Comparison of ENCODE assay signal across 12 cellular contexts in the genomic region with DNA sequence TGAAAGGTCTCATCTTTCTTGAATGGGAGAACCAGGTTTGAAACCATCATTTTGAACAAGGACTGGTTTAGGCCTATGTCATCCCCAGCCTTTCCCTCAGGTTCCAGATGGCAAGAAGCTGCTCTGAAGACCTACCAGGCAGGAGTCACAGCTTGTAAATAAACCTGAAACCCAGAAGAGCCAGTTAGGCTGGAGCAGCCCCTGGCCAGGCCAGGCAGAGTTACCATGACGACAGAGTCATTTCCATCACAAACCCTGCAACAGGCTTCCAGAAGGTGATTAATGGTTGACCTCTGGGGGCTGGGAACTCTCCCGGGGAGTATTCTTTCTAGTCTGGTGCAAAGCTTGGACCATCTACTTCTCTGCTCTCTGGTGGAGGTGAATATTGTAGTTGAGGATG.
DNase-seq lines count a peak whose midpoint lies in the region; ATAC-seq and TF ChIP-seq lines count a peak whose summit lies in the region.
"Had no signal": no experiment of that assay in that cellular context is flagged by ENCODE, and none has a peak within 500 bp of the region (broad histone marks: within the 10 kb centered on the region; RNA-seq: fewer than 3 reads in every experiment).

No MANE protein-coding gene starts in this region.

- H3K27ac ChIP-seq in SK-N-SH (ENCODE audit: low read depth in 2 of 2, low read length in 1 of 2) (no peak overlapping the region; a peak in 1 of 4 replicates), angular gyrus (ENCODE audit: low read depth, low read length) (peak overlapping the region; percentile 10), mesenchymal stem cell (ENCODE audit: low read length, poor library complexity, severe bottlenecking) (no peak overlapping the region), uterus (peak overlapping the region; percentile 2 to 66)
- H3K27ac ChIP-seq: lower lobe of right lung had no signal

- H3K27me3 ChIP-seq in SK-N-SH (ENCODE audit: insufficient read depth) (no peaks in the 10 kb centered on the region), mesenchymal stem cell (ENCODE audit: control insufficient read depth in 1 of 2, insufficient read depth in 1 of 2, low read length in 2 of 2) (peaks cover 0 to 10% of the 10 kb centered on the region in 2 experiments), uterus (no peaks in the 10 kb centered on the region)
- H3K27me3 ChIP-seq: transverse colon had no signal

- TF ChIP-seq CTCF in SK-N-SH (IDR thresholded peaks at IDR 0.05): no peak
- no peak for TF ChIP-seq CTCF in uterus (IDR thresholded peaks at IDR 0.05)

- 83% methylated on average over 2 of the region's 2 CpGs for WGBS in SK-N-SH (ENCODE audit: low lambda C conversion rate)
- 0% methylated on average over 1 of the region's 2 CpGs for WGBS in mesenchymal stem cell

- H3K4me1 ChIP-seq in SK-N-SH (ENCODE audit: control insufficient read depth in 1 of 2, insufficient read depth in 2 of 2, low read depth in 1 of 2, low read length in 1 of 2): peaks cover 0 to 31% of the 10 kb centered on the region in 2 experiments; a peak in 1 of 4 replicates
- no peaks in the 10 kb centered on the region for H3K4me1 ChIP-seq in mesenchymal stem cell (ENCODE audit: control insufficient read depth, insufficient read depth, low read depth, low read length)
- H3K4me1 ChIP-seq in uterus: peaks cover 0 to 6% of the 10 kb centered on the region in 2 donors
- H3K4me1 ChIP-seq: lower lobe of right lung had no signal

- peak; percentile 46 for DNase-seq in SK-N-SH
- peak; percentile 5 for DNase-seq in mesenchymal stem cell
- no peak for DNase-seq in uterus
- DNase-seq in hippocampal formation (lab: John Stamatoyannopoulos, UW): no peak
- no peak for DNase-seq in NCI-H1930 (lab: John Stamatoyannopoulos, UW)
- DNase-seq: lower lobe of right lung, NCI-H1105, transverse colon had no signal

- no peak overlapping the region for H3K9ac ChIP-seq in SK-N-SH
- H3K9ac ChIP-seq in mesenchymal stem cell (ENCODE audit: low read length): no peak overlapping the region

- H4K20me1 ChIP-seq in SK-N-SH (ENCODE audit: insufficient read depth): no peaks in the 10 kb centered on the region

- H3K79me1 ChIP-seq in mesenchymal stem cell (replicated peaks; ENCODE audit: low read length, poor library complexity, severe bottlenecking): no peaks in the 10 kb centered on the region

- H3K4me3 ChIP-seq in SK-N-SH (ENCODE audit: low read depth in 2 of 2, low read length in 1 of 2) (no peak overlapping the region), mesenchymal stem cell (ENCODE audit: insufficient read depth in 1 of 2, low read depth in 1 of 2, low read length in 2 of 2) (no peak overlapping the region), uterus (no peak overlapping the region)
- H3K4me3 ChIP-seq: lower lobe of right lung, transverse colon had no signal

- no peak overlapping the region for H3K4ac ChIP-seq in mesenchymal stem cell (ENCODE audit: low read depth in 1 of 2, low read length in 2 of 2)

- no peak overlapping the region for H3K4me2 ChIP-seq in SK-N-SH
- H3K4me2 ChIP-seq in mesenchymal stem cell (ENCODE audit: low read length, poor library complexity, severe bottlenecking): no peak overlapping the region

- ATAC-seq in SK-N-SH treated with all-trans-retinoic acid at 6 μM for 48 hours (no peak), HG02852 (IDR thresholded peaks at IDR 0.05; ENCODE audit: unreplicated experiment) (no peak)
- ATAC-seq: activated naive CD4-positive, alpha-beta T cell treated with anti-CD3 and anti-CD28 coated beads, Interleukin-2, amount 50 U/mL, for 72 hours had no signal

- no peak for TF ChIP-seq EP300 in SK-N-SH (IDR thresholded peaks at IDR 0.05; ENCODE audit: borderline replicate concordance in 1 of 2, low read depth in 1 of 2, low read length in 1 of 2)

- no peak overlapping the region for H3K18ac ChIP-seq in mesenchymal stem cell (ENCODE audit: low read depth in 1 of 2, low read length in 2 of 2)

- no peak overlapping the region for H4K91ac ChIP-seq in mesenchymal stem cell (ENCODE audit: low read length)

- no peaks in the 10 kb centered on the region for H3F3A ChIP-seq in SK-N-SH (replicated peaks; ENCODE audit: insufficient read depth)

- H3K36me3 ChIP-seq in SK-N-SH (replicated peaks in 1 of 2; ENCODE audit: control insufficient read depth in 1 of 2, insufficient read depth in 2 of 2, low read length in 1 of 2): no peaks in the 10 kb centered on the region
- no peaks in the 10 kb centered on the region for H3K36me3 ChIP-seq in mesenchymal stem cell (ENCODE audit: control insufficient read depth in 1 of 2, insufficient read depth in 2 of 2, low read depth in 1 of 2, low read length in 2 of 2)
- no peaks in the 10 kb centered on the region for H3K36me3 ChIP-seq in uterus
- H3K36me3 ChIP-seq: lower lobe of right lung, transverse colon had no signal

- H2AFZ ChIP-seq in SK-N-SH (ENCODE audit: low read depth): no peak overlapping the region
- no peak overlapping the region for H2AFZ ChIP-seq in mesenchymal stem cell (ENCODE audit: low read depth, low read length)

- H2BK120ac ChIP-seq in mesenchymal stem cell (ENCODE audit: low read depth, low read length): no peak overlapping the region

- H2AK5ac ChIP-seq in mesenchymal stem cell (ENCODE audit: low read length, severe bottlenecking): no peak overlapping the region

- POLR2A ChIA-PET in SK-N-SH (lab: Yijun Ruan, JAX): no interaction called here

- no peak overlapping the region for H2BK15ac ChIP-seq in mesenchymal stem cell (ENCODE audit: low read depth, poor library complexity, severe bottlenecking)

- CTCF ChIA-PET in SK-N-SH (lab: Yijun Ruan, JAX): interaction anchor here (0.8 to 2.8 kb wide), 5 partner anchors 10 to 493 kb away, joined by 3 to 13 read pairs (median 4); no protein-coding TSS in a partner anchor

- H3K9me3 ChIP-seq in SK-N-SH: no peaks in the 10 kb centered on the region
- H3K9me3 ChIP-seq in mesenchymal stem cell (ENCODE audit: control insufficient read depth, low read length): no peaks in the 10 kb centered on the region
- H3K9me3 ChIP-seq in uterus: no peaks in the 10 kb centered on the region
- H3K9me3 ChIP-seq: lower lobe of right lung, transverse colon had no signal

- TF ChIP-seq POLR2A in uterus (IDR thresholded peaks at IDR 0.05): no peak

- H3K79me2 ChIP-seq in SK-N-SH (ENCODE audit: insufficient read depth): no peaks in the 10 kb centered on the region

- no peak overlapping the region for H3K23ac ChIP-seq in mesenchymal stem cell (ENCODE audit: low read length in 2 of 2)

- no peak for TF ChIP-seq RAD21 in SK-N-SH (IDR thresholded peaks at IDR 0.05; ENCODE audit: low read length)

- H2BK5ac ChIP-seq in mesenchymal stem cell (ENCODE audit: low read depth, low read length, poor library complexity, severe bottlenecking): no peak overlapping the region

- no peaks in the 10 kb centered on the region for H3K9me2 ChIP-seq in SK-N-SH

- H4K8ac ChIP-seq in mesenchymal stem cell (ENCODE audit: low read length): no peak overlapping the region

- H2BK12ac ChIP-seq in mesenchymal stem cell (ENCODE audit: low read length in 2 of 2): no peak overlapping the region

- H3K14ac ChIP-seq in mesenchymal stem cell (ENCODE audit: low read length in 2 of 2): no peak overlapping the region

- intact Hi-C loops in uterus (cut with DNase I; ENCODE audit: low total_unique reads): no loop called here

TF ChIP-seq in SK-N-SH, 30 proteins besides CTCF, POLR2A, EP300 and RAD21:
- TF ChIP-seq NFIC (IDR thresholded peaks at IDR 0.05; ENCODE audit: borderline replicate concordance) (no peak), RXRA (IDR thresholded peaks at IDR 0.05; ENCODE audit: borderline replicate concordance, low read depth) (no peak), SMC3 (IDR thresholded peaks at IDR 0.05; ENCODE audit: low read depth, low read length) (no peak)

TF ChIP-seq in SK-N-SH treated with all-trans-retinoic acid at 6 μM for 48 hours, 23 proteins besides CTCF, POLR2A, EP300 and RAD21:
- TF ChIP-seq CSDC2 (CRISPR knock-in tag; IDR thresholded peaks at IDR 0.05) (no peak), ARNTL (CRISPR knock-in tag; IDR thresholded peaks at IDR 0.05; ENCODE audit: borderline replicate concordance, low read depth) (no peak), OSR1 (CRISPR knock-in tag; IDR thresholded peaks at IDR 0.05) (no peak), PPARA (CRISPR knock-in tag; IDR thresholded peaks at IDR 0.05; ENCODE audit: borderline replicate concordance) (no peak), ZFP30 (CRISPR knock-in tag; IDR thresholded peaks at IDR 0.05) (no peak), ISL1 (CRISPR knock-in tag; IDR thresholded peaks at IDR 0.05) (no peak), ZC3H10 (CRISPR knock-in tag; IDR thresholded peaks at IDR 0.05) (no peak), ESRRG (CRISPR knock-in tag; IDR thresholded peaks at IDR 0.05) (no peak), GLIS3 (CRISPR knock-in tag; IDR thresholded peaks at IDR 0.05) (no peak), ZNF8 (CRISPR knock-in tag; IDR thresholded peaks at IDR 0.05) (no peak)
TF ChIP-seq in SK-N-SH treated with all-trans-retinoic acid at 6 μM for 48 hours: peak in this region for 0.

Comparison
In these comparisons a context has a peak if more than half of its experiments do, and no peak if none do; other contexts are left out.
1. DNase-seq: peak in SK-N-SH (single experiment) and mesenchymal stem cell (single experiment); none in uterus (0 of 2), hippocampal formation (0 of 2) and NCI-H1930 (0 of 2).
2. H3K27ac ChIP-seq: peak in angular gyrus (single experiment) and uterus (2 of 2); none in SK-N-SH (0 of 2) and mesenchymal stem cell (single experiment).